Comparison of ENCODE assay signal across 15 cellular contexts in genomic region chr4:109078724-109079123, GRCh38.
DNase-seq lines count a peak whose midpoint lies in the region; ATAC-seq and TF ChIP-seq lines count a peak whose summit lies in the region.
"Had no signal": no experiment of that assay in that cellular context is flagged by ENCODE, and none has a peak within 500 bp of the region (broad histone marks: within the 10 kb centered on the region; RNA-seq: fewer than 3 reads in every experiment).

No MANE protein-coding gene starts in this region.

- peaks cover 8% of the 10 kb centered on the region for H3K4me1 ChIP-seq in RWPE2 (ENCODE audit: insufficient read depth, poor library complexity, severe bottlenecking)
- H3K4me1 ChIP-seq: ascending aorta, right lobe of liver, upper lobe of right lung had no signal

- intact Hi-C loops in posterior cingulate gyrus (cut with DNase I) = no loop called here

- no peaks in the 10 kb centered on the region for H3K36me3 ChIP-seq in RWPE2 (ENCODE audit: low read depth)
- H3K36me3 ChIP-seq: ascending aorta, right lobe of liver, upper lobe of right lung had no signal

- peak overlapping the region; percentile 70 for H3K27ac Mint-ChIP-seq in osteocyte (ENCODE audit: unreplicated experiment)

- peaks cover 43% of the 10 kb centered on the region for H3K4me1 Mint-ChIP-seq in osteocyte (ENCODE audit: unreplicated experiment)
- no peaks in the 10 kb centered on the region for H3K4me1 Mint-ChIP-seq in activated T-cell treated with anti-CD3 and anti-CD28 coated beads, Interleukin-2, amount 50 U/mL, for 4 hours (ENCODE audit: low read depth)

- no peak overlapping the region for H3K4me3 Mint-ChIP-seq in osteocyte (ENCODE audit: unreplicated experiment)
- no peak overlapping the region for H3K4me3 Mint-ChIP-seq in activated T-cell treated with anti-CD3 and anti-CD28 coated beads, Interleukin-2, amount 50 U/mL, for 4 hours

- H3K27me3 Mint-ChIP-seq in osteocyte (ENCODE audit: unreplicated experiment) = no peaks in the 10 kb centered on the region
- H3K27me3 Mint-ChIP-seq in activated T-cell treated with anti-CD3 and anti-CD28 coated beads, Interleukin-2, amount 50 U/mL, for 4 hours (ENCODE audit: low read depth) = no peaks in the 10 kb centered on the region

- DNase-seq in Daoy (ENCODE audit: low read depth) = peak; percentile 10
- no peak for DNase-seq in RWPE2 (ENCODE audit: low spot score)
- DNase-seq in fibroblast of mammary gland (ENCODE audit: low read depth) = peak; percentile 85
- DNase-seq in osteocyte (ENCODE audit: extremely low spot score, unreplicated experiment) = no peak
- no peak for DNase-seq in posterior cingulate gyrus
- no peak for DNase-seq in activated T-cell treated with anti-CD3 and anti-CD28 coated beads, Interleukin-2, amount 50 U/mL, for 4 hours
- no peak for DNase-seq in NAMALWA (ENCODE audit: low spot score)
- DNase-seq: activated CD8-positive, alpha-beta memory T cell treated with anti-CD3 and anti-CD28 coated beads, Interleukin-2, amount 50 U/mL, for 48 hours; NCI-H187; right lobe of liver; T-helper 9 cell; upper lobe of right lung had no signal

- H3K9me3 ChIP-seq in RWPE2 (ENCODE audit: severe bottlenecking) = no peaks in the 10 kb centered on the region
- H3K9me3 ChIP-seq: ascending aorta, right lobe of liver, upper lobe of right lung had no signal

- H3K27ac ChIP-seq in RWPE2 (ENCODE audit: poor library complexity, severe bottlenecking) = peak overlapping the region; percentile 41
- H3K27ac ChIP-seq: ascending aorta, foreskin keratinocyte, right lobe of liver, upper lobe of right lung had no signal

- peaks cover 3% of the 10 kb centered on the region for H3K27me3 ChIP-seq in RWPE2 (ENCODE audit: insufficient read depth, poor library complexity, severe bottlenecking)
- H3K27me3 ChIP-seq: ascending aorta, foreskin keratinocyte, right lobe of liver, upper lobe of right lung had no signal

- no peaks in the 10 kb centered on the region for H3K9me3 Mint-ChIP-seq in osteocyte (ENCODE audit: unreplicated experiment)
- H3K9me3 Mint-ChIP-seq in activated T-cell treated with anti-CD3 and anti-CD28 coated beads, Interleukin-2, amount 50 U/mL, for 4 hours = no peaks in the 10 kb centered on the region

- H3K4me3 ChIP-seq in RWPE2 (ENCODE audit: severe bottlenecking) (no peak overlapping the region), fibroblast of mammary gland (ENCODE audit: control insufficient read depth, low read depth, low read length) (no peak overlapping the region)
- H3K4me3 ChIP-seq: ascending aorta, right lobe of liver, upper lobe of right lung had no signal

- no peaks in the 10 kb centered on the region for H3K36me3 Mint-ChIP-seq in osteocyte (ENCODE audit: unreplicated experiment)
- H3K36me3 Mint-ChIP-seq in activated T-cell treated with anti-CD3 and anti-CD28 coated beads, Interleukin-2, amount 50 U/mL, for 4 hours (ENCODE audit: insufficient read depth) = no peaks in the 10 kb centered on the region

- no peak for TF ChIP-seq CTCF in RWPE2 (IDR thresholded peaks at IDR 0.05; ENCODE audit: poor library complexity, severe bottlenecking)
- no peak for TF ChIP-seq CTCF in fibroblast of mammary gland (conservative IDR thresholded peaks at IDR 0.05; ENCODE audit: control insufficient read depth, insufficient read depth, low read depth, low read length)
- no peak for TF ChIP-seq CTCF in osteocyte (IDR thresholded peaks at IDR 0.05)

- ATAC-seq in RWPE2 (ENCODE audit: low read depth) (peak; percentile 26), HG02970 (IDR thresholded peaks at IDR 0.05; ENCODE audit: low FRiP score, unreplicated experiment) (no peak)
- ATAC-seq in activated T-cell treated with anti-CD3 and anti-CD28 coated beads, Interleukin-2, amount 50 U/mL, for 4 hours = no peak
- ATAC-seq: right lobe of liver, upper lobe of right lung had no signal

Comparison
In these comparisons a context has a peak if more than half of its experiments do, and no peak if none do; other contexts are left out.
1. DNase-seq: peak in Daoy (single experiment) and fibroblast of mammary gland (single experiment); none in RWPE2 (single experiment), osteocyte (single experiment), posterior cingulate gyrus (0 of 10), activated T-cell treated with anti-CD3 and anti-CD28 coated beads, Interleukin-2, amount 50 U/mL, for 4 hours (single experiment) and NAMALWA (single experiment).